In genomic region chr2:8122506-8122898, GRCh38 we compare ENCODE assay signal across 16 cellular contexts.
"Had no signal": no experiment of that assay in that cellular context is flagged by ENCODE, and none has a peak within 500 bp of the region (broad histone marks: within the 10 kb centered on the region; RNA-seq: fewer than 3 reads in every experiment).

No MANE protein-coding gene starts in this region.

- H3K4me1 ChIP-seq: colonic mucosa had no signal

- H3K27me3 ChIP-seq: colonic mucosa, esophagus squamous epithelium, heart right ventricle, tibial nerve had no signal

- H3K36me3 ChIP-seq: colonic mucosa, esophagus squamous epithelium, heart right ventricle, lower lobe of right lung, tibial nerve had no signal

- DNase-seq: activated CD8-positive, alpha-beta memory T cell treated with anti-CD3 and anti-CD28 coated beads, Interleukin-2, amount 50 U/mL, for 4 hours; activated CD8-positive, alpha-beta T cell treated with anti-CD3 and anti-CD28 coated beads for 36 hours; activated gamma-delta T cell treated with Interleukin-2 at 50 U/mL for 16 hours; activated naive CD8-positive, alpha-beta T cell treated with anti-CD3 and anti-CD28 coated beads, Interleukin-2, amount 10 ng/mL, durations not matched to agents 7 days and 5 days; activated T-cell treated with anti-CD3 and anti-CD28 coated beads, Interleukin-2, amount 50 U/mL, for 72 hours; aorta; colonic mucosa; esophagus squamous epithelium; kidney; lower lobe of right lung; naive thymus-derived CD8-positive, alpha-beta T cell; small intestine had no signal

- ATAC-seq: activated CD8-positive, alpha-beta T cell treated with anti-CD3 and anti-CD28 coated beads for 36 hours; activated T-cell treated with anti-CD3 and anti-CD28 coated beads, Interleukin-2, amount 50 U/mL, for 72 hours; lower lobe of right lung; naive thymus-derived CD8-positive, alpha-beta T cell had no signal

- H3K4me3 ChIP-seq: colonic mucosa, esophagus squamous epithelium, heart right ventricle, lower lobe of right lung, tibial nerve had no signal

- FAIRE-seq: bronchial epithelial cell, frontal cortex, kidney, small intestine had no signal

- H3K27ac ChIP-seq: colonic mucosa, esophagus squamous epithelium, lower lobe of right lung had no signal

- H3K9me3 ChIP-seq: colonic mucosa, esophagus squamous epithelium, lower lobe of right lung, tibial nerve had no signal
